15 cellular contexts compared by ENCODE assay signal in the genomic region with DNA sequence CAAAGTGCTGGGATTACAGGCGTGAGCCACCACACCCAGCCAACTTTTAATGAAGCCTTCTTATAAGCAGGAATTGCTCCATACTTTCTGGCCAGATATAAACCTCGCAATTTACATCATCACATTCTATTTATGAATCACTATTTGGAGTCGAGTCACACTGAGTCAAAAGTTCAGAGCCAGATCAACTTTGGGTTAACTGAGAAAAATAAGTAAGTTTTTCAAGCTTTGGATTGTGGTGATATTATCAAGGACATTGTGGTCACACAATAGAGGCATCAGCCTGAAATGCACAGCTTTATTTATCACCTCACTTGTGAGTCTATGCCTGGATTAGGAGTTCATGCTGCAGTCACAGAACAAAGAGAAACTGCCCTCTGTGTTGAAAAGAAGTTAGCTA.
DNase-seq lines count a peak whose midpoint lies in the region; ATAC-seq lines count a peak whose summit lies in the region.
"Had no signal": no experiment of that assay in that cellular context is flagged by ENCODE, and none has a peak within 500 bp of the region (broad histone marks: within the 10 kb centered on the region; RNA-seq: fewer than 3 reads in every experiment).

No MANE protein-coding gene starts in this region.

- in situ Hi-C loops in ACHN (cut with HindIII; ENCODE audit: low pct_ligation_motif_present, low pct_unique_long_range_greater_than_20kb, low sequenced_read_pairs): no loop called here

- ATAC-seq in esophagus mucosa: peak; percentile 74
- ATAC-seq: activated CD8-positive, alpha-beta T cell treated with anti-CD3 and anti-CD28 coated beads, Interleukin-2, amount 10 ng/mL, durations not matched to agents 7 days and 5 days; body of pancreas; effector memory CD8-positive, alpha-beta T cell; naive thymus-derived CD8-positive, alpha-beta T cell had no signal

- peak; percentile 23 for DNase-seq in GM03348 (ENCODE audit: low spot score)
- peak; percentile 38 for DNase-seq in RPMI7951 (ENCODE audit: low read depth)
- peak; percentile 50 for DNase-seq in renal cortical epithelial cell (ENCODE audit: low read depth)
- DNase-seq in stimulated activated CD4-positive, alpha-beta T cell treated with anti-CD3 and anti-CD28 coated beads, Interleukin-12 subunit alpha, Interleukin-12 subunit beta, amount 100 ng/mL, for 4 hours: no peak
- no peak for DNase-seq in SIG-M5 (lab: John Stamatoyannopoulos, UW)
- DNase-seq in cerebellum (ENCODE audit: low spot score): no peak
- DNase-seq in ACHN: no peak
- DNase-seq: activated CD8-positive, alpha-beta T cell treated with anti-CD3 and anti-CD28 coated beads, Interleukin-2, amount 10 ng/mL, durations not matched to agents 7 days and 5 days; body of pancreas; Caco-2; effector memory CD8-positive, alpha-beta T cell; naive thymus-derived CD8-positive, alpha-beta T cell; NCI-H2227 treated with DMSO at 0.1 percent for 48 hours; stimulated activated CD4-positive, alpha-beta T cell treated with anti-CD3 and anti-CD28 coated beads, Interleukin-2, amount 100 ng/mL, for 24 hours had no signal

Comparison
In these comparisons a context has a peak if more than half of its experiments do, and no peak if none do; other contexts are left out.
1. DNase-seq: peak in GM03348 (single experiment), RPMI7951 (single experiment) and renal cortical epithelial cell (single experiment); none in stimulated activated CD4-positive, alpha-beta T cell treated with anti-CD3 and anti-CD28 coated beads, Interleukin-12 subunit alpha, Interleukin-12 subunit beta, amount 100 ng/mL, for 4 hours (single experiment), SIG-M5 (single experiment), cerebellum (single experiment) and ACHN (single experiment).